ENCODE assay signal across 1 cellular context in the genomic region with DNA sequence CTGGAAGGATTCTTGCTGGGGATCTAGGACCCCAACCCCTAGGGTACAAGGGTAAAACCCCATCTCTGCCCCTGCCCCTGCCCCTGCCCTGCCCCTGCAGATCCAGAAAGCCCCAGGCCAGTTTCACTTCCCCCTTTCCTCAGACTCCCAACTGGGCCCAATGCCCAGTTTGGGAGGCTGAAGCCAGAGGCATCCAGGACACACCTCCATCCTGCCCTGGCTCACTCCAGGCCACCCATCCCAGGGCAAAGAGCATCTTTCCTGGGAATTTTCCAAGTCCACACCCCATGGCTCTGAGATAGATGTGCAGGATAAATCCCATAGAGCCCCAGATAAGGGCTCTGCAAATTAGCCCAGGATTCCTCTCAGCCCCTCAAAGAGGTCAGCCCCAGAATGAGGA.
TF ChIP-seq lines count a peak whose summit lies in the region.

No MANE protein-coding gene starts in this region.

TF ChIP-seq in SK-N-SH treated with all-trans-retinoic acid at 6 μM for 48 hours, 23 proteins besides CTCF, POLR2A, EP300 and RAD21:
- TF ChIP-seq, protein P1, sequence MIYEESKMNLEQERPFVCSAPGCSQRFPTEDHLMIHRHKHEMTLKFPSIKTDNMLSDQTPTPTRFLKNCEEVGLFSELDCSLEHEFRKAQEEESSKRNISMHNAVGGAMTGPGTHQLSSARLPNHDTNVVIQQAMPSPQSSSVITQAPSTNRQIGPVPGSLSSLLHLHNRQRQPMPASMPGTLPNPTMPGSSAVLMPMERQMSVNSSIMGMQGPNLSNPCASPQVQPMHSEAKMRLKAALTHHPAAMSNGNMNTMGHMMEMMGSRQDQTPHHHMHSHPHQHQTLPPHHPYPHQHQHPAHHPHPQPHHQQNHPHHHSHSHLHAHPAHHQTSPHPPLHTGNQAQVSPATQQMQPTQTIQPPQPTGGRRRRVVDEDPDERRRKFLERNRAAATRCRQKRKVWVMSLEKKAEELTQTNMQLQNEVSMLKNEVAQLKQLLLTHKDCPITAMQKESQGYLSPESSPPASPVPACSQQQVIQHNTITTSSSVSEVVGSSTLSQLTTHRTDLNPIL (CRISPR knock-in tag; IDR thresholded peaks at IDR 0.05; ENCODE audit: low read depth), result no peak
- TF ChIP-seq, protein P2, sequence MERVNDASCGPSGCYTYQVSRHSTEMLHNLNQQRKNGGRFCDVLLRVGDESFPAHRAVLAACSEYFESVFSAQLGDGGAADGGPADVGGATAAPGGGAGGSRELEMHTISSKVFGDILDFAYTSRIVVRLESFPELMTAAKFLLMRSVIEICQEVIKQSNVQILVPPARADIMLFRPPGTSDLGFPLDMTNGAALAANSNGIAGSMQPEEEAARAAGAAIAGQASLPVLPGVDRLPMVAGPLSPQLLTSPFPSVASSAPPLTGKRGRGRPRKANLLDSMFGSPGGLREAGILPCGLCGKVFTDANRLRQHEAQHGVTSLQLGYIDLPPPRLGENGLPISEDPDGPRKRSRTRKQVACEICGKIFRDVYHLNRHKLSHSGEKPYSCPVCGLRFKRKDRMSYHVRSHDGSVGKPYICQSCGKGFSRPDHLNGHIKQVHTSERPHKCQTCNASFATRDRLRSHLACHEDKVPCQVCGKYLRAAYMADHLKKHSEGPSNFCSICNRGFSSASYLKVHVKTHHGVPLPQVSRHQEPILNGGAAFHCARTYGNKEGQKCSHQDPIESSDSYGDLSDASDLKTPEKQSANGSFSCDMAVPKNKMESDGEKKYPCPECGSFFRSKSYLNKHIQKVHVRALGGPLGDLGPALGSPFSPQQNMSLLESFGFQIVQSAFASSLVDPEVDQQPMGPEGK (CRISPR knock-in tag; IDR thresholded peaks at IDR 0.05; ENCODE audit: borderline replicate concordance), result no peak
- TF ChIP-seq ZFP30 (CRISPR knock-in tag; IDR thresholded peaks at IDR 0.05) (no peak), ISL1 (CRISPR knock-in tag; IDR thresholded peaks at IDR 0.05) (no peak), CSDC2 (CRISPR knock-in tag; IDR thresholded peaks at IDR 0.05) (no peak), ZNF565 (CRISPR knock-in tag; conservative IDR thresholded peaks at IDR 0.05; ENCODE audit: low read depth) (no peak), TOX (CRISPR knock-in tag; IDR thresholded peaks at IDR 0.05; ENCODE audit: borderline replicate concordance) (no peak), GLIS3 (CRISPR knock-in tag; IDR thresholded peaks at IDR 0.05) (no peak), OSR1 (CRISPR knock-in tag; IDR thresholded peaks at IDR 0.05) (no peak), TCF4 (CRISPR knock-in tag; IDR thresholded peaks at IDR 0.05; ENCODE audit: borderline replicate concordance) (no peak), ZFP3 (CRISPR knock-in tag; IDR thresholded peaks at IDR 0.05) (no peak), SNAI2 (CRISPR knock-in tag; IDR thresholded peaks at IDR 0.05) (no peak), RARB (CRISPR knock-in tag; IDR thresholded peaks at IDR 0.05) (no peak)
- TF ChIP-seq, protein P3, sequence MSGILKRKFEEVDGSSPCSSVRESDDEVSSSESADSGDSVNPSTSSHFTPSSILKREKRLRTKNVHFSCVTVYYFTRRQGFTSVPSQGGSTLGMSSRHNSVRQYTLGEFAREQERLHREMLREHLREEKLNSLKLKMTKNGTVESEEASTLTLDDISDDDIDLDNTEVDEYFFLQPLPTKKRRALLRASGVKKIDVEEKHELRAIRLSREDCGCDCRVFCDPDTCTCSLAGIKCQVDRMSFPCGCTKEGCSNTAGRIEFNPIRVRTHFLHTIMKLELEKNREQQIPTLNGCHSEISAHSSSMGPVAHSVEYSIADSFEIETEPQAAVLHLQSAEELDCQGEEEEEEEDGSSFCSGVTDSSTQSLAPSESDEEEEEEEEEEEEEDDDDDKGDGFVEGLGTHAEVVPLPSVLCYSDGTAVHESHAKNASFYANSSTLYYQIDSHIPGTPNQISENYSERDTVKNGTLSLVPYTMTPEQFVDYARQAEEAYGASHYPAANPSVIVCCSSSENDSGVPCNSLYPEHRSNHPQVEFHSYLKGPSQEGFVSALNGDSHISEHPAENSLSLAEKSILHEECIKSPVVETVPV (CRISPR knock-in tag; IDR thresholded peaks at IDR 0.05), result no peak
- TF ChIP-seq, protein P4, sequence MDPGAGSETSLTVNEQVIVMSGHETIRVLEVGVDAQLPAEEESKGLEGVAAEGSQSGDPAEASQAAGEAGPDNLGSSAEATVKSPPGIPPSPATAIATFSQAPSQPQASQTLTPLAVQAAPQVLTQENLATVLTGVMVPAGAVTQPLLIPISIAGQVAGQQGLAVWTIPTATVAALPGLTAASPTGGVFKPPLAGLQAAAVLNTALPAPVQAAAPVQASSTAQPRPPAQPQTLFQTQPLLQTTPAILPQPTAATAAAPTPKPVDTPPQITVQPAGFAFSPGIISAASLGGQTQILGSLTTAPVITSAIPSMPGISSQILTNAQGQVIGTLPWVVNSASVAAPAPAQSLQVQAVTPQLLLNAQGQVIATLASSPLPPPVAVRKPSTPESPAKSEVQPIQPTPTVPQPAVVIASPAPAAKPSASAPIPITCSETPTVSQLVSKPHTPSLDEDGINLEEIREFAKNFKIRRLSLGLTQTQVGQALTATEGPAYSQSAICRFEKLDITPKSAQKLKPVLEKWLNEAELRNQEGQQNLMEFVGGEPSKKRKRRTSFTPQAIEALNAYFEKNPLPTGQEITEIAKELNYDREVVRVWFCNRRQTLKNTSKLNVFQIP (CRISPR knock-in tag; IDR thresholded peaks at IDR 0.05; ENCODE audit: borderline replicate concordance, low read depth), result no peak
